8 cellular contexts compared by ENCODE assay signal in the genomic region with DNA sequence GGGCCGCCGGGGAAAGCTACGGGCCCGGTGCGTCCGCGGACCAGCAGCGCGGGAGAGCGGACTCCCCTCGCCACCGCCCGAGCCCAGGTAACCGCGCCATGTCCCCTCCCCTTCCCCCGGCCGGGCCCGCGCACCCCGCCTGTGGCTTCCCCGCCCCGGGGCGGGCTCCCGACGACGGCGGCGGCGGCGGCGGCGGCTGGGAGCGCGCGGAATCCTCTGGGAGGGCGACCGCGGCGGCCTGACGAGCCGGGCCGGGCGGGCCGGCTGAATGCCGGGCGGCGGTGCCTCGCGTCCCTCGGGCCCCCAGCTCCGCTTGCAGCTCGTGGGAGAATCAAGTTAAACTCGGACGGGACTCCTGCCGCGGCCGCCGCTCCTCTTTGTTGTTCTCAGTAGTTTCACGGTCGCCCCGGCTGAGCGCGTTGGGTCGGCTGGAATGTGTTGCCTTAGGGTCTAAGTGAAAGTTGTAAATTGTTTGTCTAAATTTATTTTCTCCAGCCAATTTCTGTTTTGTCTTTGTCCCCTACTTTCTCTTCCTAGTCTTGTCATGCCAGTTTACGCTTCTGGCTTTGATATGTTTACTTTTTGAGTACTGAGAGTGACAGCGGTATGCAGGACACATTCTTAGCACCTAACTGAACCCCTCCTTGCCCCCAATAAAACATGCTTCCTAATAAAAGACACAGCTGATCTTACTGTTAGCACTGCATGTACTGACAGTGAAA. TPM values are rescaled to one million over a fixed set of nuclear protein-coding genes. Genes with fewer than 3 reads are reported as not detected.
DNase-seq lines count a peak whose midpoint lies in the region; ATAC-seq and TF ChIP-seq lines count a peak whose summit lies in the region.

No MANE protein-coding gene starts in this region.

- H3K9me3 Mint-ChIP-seq in CD4-positive, alpha-beta T cell: no peaks in the 10 kb centered on the region

- 0% methylated on average over 28 of the region's 66 CpGs for WGBS in suprapubic skin

- CTCF ChIA-PET in CD4-positive, alpha-beta T cell (lab: Charles Lee): interaction anchor here (0.7 to 1.5 kb wide), 2 partner anchors 21 to 126 kb away, joined by 3 to 4 read pairs; no protein-coding TSS in a partner anchor

- H3K27me3 Mint-ChIP-seq in CD4-positive, alpha-beta T cell: no peaks in the 10 kb centered on the region

- no peak for TF ChIP-seq POLR2A in suprapubic skin (IDR thresholded peaks at IDR 0.05)

- H3K36me3 ChIP-seq in suprapubic skin: no peaks in the 10 kb centered on the region

- POLR2A ChIA-PET in CD4-positive, alpha-beta T cell (lab: Charles Lee): interaction anchor here (0.9 to 4.2 kb wide), 25 partner anchors 10 to 749 kb away, joined by 3 to 107 read pairs (median 5); a partner anchor contains a TSS

- TF ChIP-seq CTCF in CD4-positive, alpha-beta T cell (IDR thresholded peaks at IDR 0.05): no peak
- TF ChIP-seq CTCF in suprapubic skin (IDR thresholded peaks at IDR 0.05): no peak

- peak overlapping the region; percentile 99 for H3K27ac Mint-ChIP-seq in CD4-positive, alpha-beta T cell

- TF ChIP-seq EP300 in suprapubic skin (IDR thresholded peaks at IDR 0.05): no peak

- ATAC-seq in CD4-positive, alpha-beta T cell (ENCODE audit: poor library complexity): peak; percentile 70
- ATAC-seq in GM19395 (IDR thresholded peaks at IDR 0.05; ENCODE audit: unreplicated experiment): peak; percentile 61
- peak; percentile 51 for ATAC-seq in HG03521 (IDR thresholded peaks at IDR 0.05; ENCODE audit: unreplicated experiment)

- DNase-seq in CD4-positive, alpha-beta T cell: peak; percentile 47 to 74 (median 63)
- DNase-seq in activated naive CD4-positive, alpha-beta T cell treated with Interleukin-2 at 50 U/mL for 16 hours: peak; percentile 72
- DNase-seq in globus pallidus (ENCODE audit: low spot score): peak; percentile 76
- DNase-seq in occipital lobe (lab: John Stamatoyannopoulos, UW): peak; percentile 38
- DNase-seq in suprapubic skin (ENCODE audit: low spot score in 2 of 2): peak; percentile 76 to 87

- H3K27me3 ChIP-seq in CD4-positive, alpha-beta T cell (ENCODE audit: control insufficient read depth, insufficient read depth, low read length): no peaks in the 10 kb centered on the region
- no peaks in the 10 kb centered on the region for H3K27me3 ChIP-seq in suprapubic skin

- intact Hi-C loops in CD4-positive, alpha-beta T cell (cut with DNase I, micrococcal nuclease): loop anchor here (2.0 to 10.0 kb wide), 4 partner anchors 20 to 746 kb away; a partner anchor contains a TSS

- H3K27ac ChIP-seq in CD4-positive, alpha-beta T cell (ENCODE audit: low read depth, low read length): peak overlapping the region; percentile 61
- peak overlapping the region; percentile 100 for H3K27ac ChIP-seq in suprapubic skin

- H3K4me1 Mint-ChIP-seq in CD4-positive, alpha-beta T cell (ENCODE audit: low read depth): peaks cover 70% of the 10 kb centered on the region

- peaks cover 64% of the 10 kb centered on the region for H3K36me3 Mint-ChIP-seq in CD4-positive, alpha-beta T cell (ENCODE audit: low read depth)

- peak overlapping the region; percentile 85 for H3K4me3 ChIP-seq in suprapubic skin

- peaks cover 58% of the 10 kb centered on the region for H3K4me1 ChIP-seq in suprapubic skin

- peak overlapping the region; percentile 100 for H3K4me3 Mint-ChIP-seq in CD4-positive, alpha-beta T cell

- no peaks in the 10 kb centered on the region for H3K9me3 ChIP-seq in CD4-positive, alpha-beta T cell (ENCODE audit: control insufficient read depth, low read length)
- no peaks in the 10 kb centered on the region for H3K9me3 ChIP-seq in suprapubic skin

TF ChIP-seq in PFSK-1, 5 proteins besides CTCF, POLR2A, EP300 and RAD21:
- no peak for TF ChIP-seq FOXP2 (optimal IDR thresholded peaks at IDR 0.05; ENCODE audit: borderline replicate concordance, extremely low read depth, extremely low read length, insufficient read depth)
- 0 out of 2 replicates have a peak, but pooled peaks have one; percentile 27 for TF ChIP-seq SIN3A (IDR thresholded peaks at IDR 0.05; ENCODE audit: borderline replicate concordance, insufficient read depth, low read length)
- TF ChIP-seq TAF1 (IDR thresholded peaks at IDR 0.05; ENCODE audit: borderline replicate concordance, insufficient read depth, low read length): no peak

RNA-seq across cellular contexts. Expression of a gene that starts 0.7 kb away (rescaled TPM):
- total RNA-seq in CD4-positive, alpha-beta T cell: 10 to 100 TPM; 82.0 to 82.9 TPM
- polyA plus RNA-seq in PFSK-1 (2012; ENCODE audit: insufficient read length, low read depth): 47.7 TPM
- total RNA-seq in occipital lobe (80.2 TPM), suprapubic skin (100 to 1,000 TPM in 2 of 4 donors, 10 to 100 TPM in 2; 58.9 to 112 (median 99.7) TPM)

Comparison
In these comparisons a context has a peak if more than half of its experiments do, and no peak if none do; other contexts are left out.
1. Peak in every context shown above with its lines: DNase-seq, ATAC-seq, H3K4me3 ChIP-seq and H3K27ac ChIP-seq.